In the genomic region with DNA sequence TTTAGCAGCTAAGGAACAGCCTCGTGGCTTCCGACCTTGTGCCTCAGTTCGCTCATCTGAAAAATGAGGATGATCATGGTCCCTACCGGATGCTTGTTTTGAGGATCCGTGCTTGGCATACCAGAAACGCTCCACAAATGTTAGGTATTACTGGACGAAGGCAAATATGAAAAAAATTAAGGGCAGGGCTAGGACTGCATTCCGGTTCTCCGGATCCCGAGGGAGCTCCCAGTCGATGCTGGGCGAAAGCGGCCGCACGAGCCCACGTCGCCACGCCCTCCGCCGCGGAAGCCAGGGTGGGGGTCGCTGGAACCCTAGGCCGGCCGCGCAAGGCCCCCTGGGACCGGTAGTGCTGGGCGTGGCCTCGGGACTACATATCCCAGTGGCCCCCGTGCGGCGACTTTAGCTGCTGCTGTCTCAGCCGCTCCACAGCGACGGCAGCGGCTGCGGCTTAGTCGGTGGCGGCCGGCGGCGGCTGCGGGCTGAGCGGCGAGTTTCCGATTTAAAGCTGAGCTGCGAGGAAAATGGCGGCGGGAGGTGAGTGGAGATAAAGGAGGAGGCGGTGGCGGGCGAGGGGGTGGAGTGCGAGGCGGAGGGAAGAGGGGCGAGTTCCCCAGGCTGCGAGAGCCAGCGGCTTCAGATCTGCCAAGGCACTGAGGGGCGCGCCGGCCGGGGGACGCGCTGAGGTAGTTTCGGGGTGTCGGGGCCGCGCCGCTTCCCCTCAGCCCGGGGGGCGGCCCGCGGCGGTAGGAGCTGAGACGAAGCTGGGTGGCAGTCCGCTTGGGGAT, we compare ENCODE assay signal across 8 cellular contexts. TPM values are rescaled to one million over a fixed set of nuclear protein-coding genes. Genes with fewer than 3 reads are reported as not detected.
DNase-seq lines count a peak whose midpoint lies in the region; ATAC-seq and TF ChIP-seq lines count a peak whose summit lies in the region.

A gene (plus strand): TSS at position 405 of the 788 bp plus-strand sequence. CDS start 120,361 bp downstream, outside the sequence.

- WGBS in hepatocyte (ENCODE audit: low lambda C conversion rate, missing lambda C conversion rate), result 2% methylated on average over 68 of the region's 74 CpGs
- 1% methylated on average over 72 to 74 of the region's 74 CpGs for WGBS in aorta, 2 donors

- H3K27me3 ChIP-seq in ascending aorta, result no peaks in the 10 kb centered on the region
- no peaks in the 10 kb centered on the region for H3K27me3 ChIP-seq in hepatocyte
- no peaks in the 10 kb centered on the region for H3K27me3 ChIP-seq in aorta (ENCODE audit: control insufficient read depth in 1 of 2, insufficient read depth in 2 of 2, low read length in 1 of 2)

- no peaks in the 10 kb centered on the region for H3K9me3 ChIP-seq in ascending aorta
- H3K9me3 ChIP-seq in hepatocyte (ENCODE audit: low read depth), result no peaks in the 10 kb centered on the region
- H3K9me3 ChIP-seq in aorta (ENCODE audit: control insufficient read depth, low read length), result no peaks in the 10 kb centered on the region

- no peaks in the 10 kb centered on the region for H3K9me3 Mint-ChIP-seq in T-helper 2 cell treated with Interferon-gamma antibody and Interleukin-4, amounts not matched to agents 5 μg/mL and 100 μg/mL, for 36 hours

- H4K20me1 ChIP-seq in hepatocyte (ENCODE audit: insufficient read depth, poor library complexity, severe bottlenecking), result peaks cover 32% of the 10 kb centered on the region

- TF ChIP-seq CTCF in ascending aorta (IDR thresholded peaks at IDR 0.05) (peak; percentile 59 to 68 (median 60)), hepatocyte (IDR thresholded peaks at IDR 0.05; ENCODE audit: poor library complexity) (no peak)

- intact Hi-C loops in ascending aorta (cut with DNase I), result loop anchor here (2.0 to 10.0 kb wide), 6 partner anchors 37 to 307 kb away; no protein-coding TSS in a partner anchor
- intact Hi-C loops in aorta (cut with DNase I), result loop anchor here (5.0 to 10.0 kb wide), 5 partner anchors 34 to 119 kb away; no protein-coding TSS in a partner anchor

- peak within 1 kb of the TSS; percentile 81 for H3K4me2 ChIP-seq in hepatocyte

- no peaks in the 10 kb centered on the region for H3K36me3 ChIP-seq in ascending aorta
- no peaks in the 10 kb centered on the region for H3K36me3 ChIP-seq in hepatocyte (replicated peaks; ENCODE audit: insufficient read depth, low read depth)
- H3K36me3 ChIP-seq in aorta (ENCODE audit: control insufficient read depth in 1 of 2, insufficient read depth in 2 of 2, low read length in 1 of 2), result no peaks in the 10 kb centered on the region

- H3K27ac ChIP-seq in ascending aorta (peak within 1 kb of the TSS; percentile 91 to 98), hepatocyte (peak within 1 kb of the TSS; percentile 90), aorta (ENCODE audit: low read depth in 1 of 2, low read length in 2 of 2) (peak within 1 kb of the TSS; percentile 32 to 88)

- peaks cover 14% of the 10 kb centered on the region for H3K36me3 Mint-ChIP-seq in T-helper 2 cell treated with Interferon-gamma antibody and Interleukin-4, amounts not matched to agents 5 μg/mL and 100 μg/mL, for 36 hours (ENCODE audit: low read depth)

- ATAC-seq in GM18498 (IDR thresholded peaks at IDR 0.05; ENCODE audit: unreplicated experiment), result peak; percentile 83
- peak; percentile 57 for ATAC-seq in HG02938 (IDR thresholded peaks at IDR 0.05; ENCODE audit: unreplicated experiment)
- ATAC-seq in aorta (ENCODE audit: low FRiP score), result peak; percentile 97

- no peaks in the 10 kb centered on the region for H3K9me2 ChIP-seq in hepatocyte (replicated peaks; ENCODE audit: insufficient read depth)

- peak within 1 kb of the TSS; percentile 99 for H3K4me3 Mint-ChIP-seq in T-helper 2 cell treated with Interferon-gamma antibody and Interleukin-4, amounts not matched to agents 5 μg/mL and 100 μg/mL, for 36 hours

- peak within 1 kb of the TSS; percentile 96 for H3K27ac Mint-ChIP-seq in T-helper 2 cell treated with Interferon-gamma antibody and Interleukin-4, amounts not matched to agents 5 μg/mL and 100 μg/mL, for 36 hours

- H3K79me2 ChIP-seq in hepatocyte, result peaks cover 42% of the 10 kb centered on the region

- peaks cover 38% of the 10 kb centered on the region for H3K4me1 Mint-ChIP-seq in T-helper 2 cell treated with Interferon-gamma antibody and Interleukin-4, amounts not matched to agents 5 μg/mL and 100 μg/mL, for 36 hours (ENCODE audit: low read depth)

- no peaks in the 10 kb centered on the region for H3K27me3 Mint-ChIP-seq in T-helper 2 cell treated with Interferon-gamma antibody and Interleukin-4, amounts not matched to agents 5 μg/mL and 100 μg/mL, for 36 hours (ENCODE audit: low read depth)

- DNase-seq in NCI-H2029 (lab: John Stamatoyannopoulos, UW) (peak; percentile 94), ascending aorta (ENCODE audit: low spot score in 2 of 2) (peak; percentile 65 to 96), hepatocyte (ENCODE audit: low spot score) (peak; percentile 98), renal cortical epithelial cell (ENCODE audit: low read depth) (peak; percentile 74), aorta (peak; percentile 97 to 98)
- DNase-seq in T-helper 2 cell treated with Interferon-gamma antibody and Interleukin-4, amounts not matched to agents 5 μg/mL and 100 μg/mL, for 36 hours (ENCODE audit: low spot score), result peak; percentile 96

- H2AFZ ChIP-seq in hepatocyte, result peak within 1 kb of the TSS; percentile 77

- H3K4me3 ChIP-seq in ascending aorta (peak within 1 kb of the TSS; percentile 76 to 98), hepatocyte (peak within 1 kb of the TSS; percentile 66), aorta (ENCODE audit: low read length in 2 of 2) (peak within 1 kb of the TSS; percentile 86 to 96)

- H3K4me1 ChIP-seq in ascending aorta, result peaks cover 0 to 12% of the 10 kb centered on the region in 2 donors
- H3K4me1 ChIP-seq in hepatocyte (ENCODE audit: insufficient read depth), result peaks cover 11% of the 10 kb centered on the region
- H3K4me1 ChIP-seq in aorta (ENCODE audit: control insufficient read depth in 1 of 2, insufficient read depth in 2 of 2, low read length in 2 of 2), result no peaks in the 10 kb centered on the region

RNA-seq across cellular contexts. Expression of the gene that starts here (rescaled TPM):
- total RNA-seq in ascending aorta (26.3 TPM), hepatocyte (27.0 and 28.6 TPM in 2 replicates), renal cortical epithelial cell (28.3 and 39.1 TPM in 2 replicates), aorta (10 to 100 TPM; 42.6 to 53.7 TPM)
- polyA plus RNA-seq in hepatocyte (12.5 and 12.7 TPM in 2 replicates), aorta (10 to 100 TPM in 1 of 2 donors, 1 to 10 TPM in 1; 4.8 to 12.7 TPM)

Comparison
In these comparisons a context has a peak if more than half of its experiments do, and no peak if none do; other contexts are left out.
1. Peak in every context shown above with its lines: DNase-seq, ATAC-seq, H3K4me3 ChIP-seq and H3K27ac ChIP-seq.